In genomic region chr20:57388953-57389694, GRCh38 we compare ENCODE assay signal across 8 cellular contexts. TPM values are rescaled to one million over a fixed set of nuclear protein-coding genes. Genes with fewer than 3 reads are reported as not detected.
DNase-seq lines count a peak whose midpoint lies in the region; ATAC-seq, FAIRE-seq and TF ChIP-seq lines count a peak whose summit lies in the region.

No MANE protein-coding gene starts in this region.

- H2AFZ ChIP-seq in MM.1S (ENCODE audit: low read length): peak overlapping the region; percentile 37

- H3K4me1 ChIP-seq in MM.1S (ENCODE audit: low read length): peaks cover 35% of the 10 kb centered on the region

- peak; percentile 18 for ATAC-seq in effector memory CD8-positive, alpha-beta T cell (replicated peaks)
- ATAC-seq in stimulated activated naive B cell treated with anti-CD40 and anti-IgM and Interleukin-4, amounts not matched to agents 10 μg/mL and 1 μg/mL and 100 μg/mL, for 72 hours (replicated peaks): peak; percentile 43 to 52
- no peak for ATAC-seq in HG02840 (IDR thresholded peaks at IDR 0.05; ENCODE audit: low FRiP score, unreplicated experiment)

- H3K9me2 ChIP-seq in MM.1S (replicated peaks; ENCODE audit: insufficient read depth, low read length): no peaks in the 10 kb centered on the region

- FAIRE-seq in GM18507 (lab: Jason Lieb, UNC): peak; percentile 51

- peaks cover 19% of the 10 kb centered on the region for H3K36me3 Mint-ChIP-seq in activated CD4-positive, alpha-beta T cell treated with anti-CD3 and anti-CD28 coated beads, Interleukin-2, amount 10 ng/mL, durations not matched to agents 7 days and 5 days (ENCODE audit: low read depth)
- peaks cover 79% of the 10 kb centered on the region for H3K36me3 Mint-ChIP-seq in effector memory CD8-positive, alpha-beta T cell (ENCODE audit: insufficient read depth)
- peaks cover 26 to 38% of the 10 kb centered on the region in 2 donors for H3K36me3 Mint-ChIP-seq in stimulated activated naive B cell treated with anti-CD40 and anti-IgM and Interleukin-4, amounts not matched to agents 10 μg/mL and 1 μg/mL and 100 μg/mL, for 72 hours

- H3K27ac ChIP-seq in MM.1S (ENCODE audit: low read length): peak overlapping the region; percentile 60; the same call in 1 of the 2 replicates

- DNase-seq in 8988T (peak; percentile 93), GM18507 (ENCODE audit: extremely low spot score, insufficient read length, low read depth) (no peak), MM.1S (peak; percentile 81), lung microvascular endothelial cell (ENCODE audit: low read depth in 2 of 2) (peak; percentile 53 to 78)
- DNase-seq in activated CD4-positive, alpha-beta T cell treated with anti-CD3 and anti-CD28 coated beads, Interleukin-2, amount 10 ng/mL, durations not matched to agents 7 days and 5 days: peak; percentile 49
- DNase-seq in effector memory CD8-positive, alpha-beta T cell: peak; percentile 49 to 59 (median 59)
- peak; percentile 59 for DNase-seq in stimulated activated naive B cell treated with anti-CD40 and anti-IgM and Interleukin-4, amounts not matched to agents 10 μg/mL and 1 μg/mL and 100 μg/mL, for 72 hours

- H3K4me2 ChIP-seq in MM.1S (ENCODE audit: low read depth, low read length): peak overlapping the region; percentile 99

- H3K4me3 Mint-ChIP-seq in activated CD4-positive, alpha-beta T cell treated with anti-CD3 and anti-CD28 coated beads, Interleukin-2, amount 10 ng/mL, durations not matched to agents 7 days and 5 days: peak overlapping the region; percentile 77
- H3K4me3 Mint-ChIP-seq in effector memory CD8-positive, alpha-beta T cell: peak overlapping the region; percentile 92
- H3K4me3 Mint-ChIP-seq in stimulated activated naive B cell treated with anti-CD40 and anti-IgM and Interleukin-4, amounts not matched to agents 10 μg/mL and 1 μg/mL and 100 μg/mL, for 72 hours: peak overlapping the region; percentile 88 to 91

- CTCF ChIA-PET in activated CD4-positive, alpha-beta T cell treated with anti-CD3 and anti-CD28 coated beads, Interleukin-2, amount 10 ng/mL, durations not matched to agents 7 days and 5 days (lab: Charles Lee): interaction anchor here (1.0 to 5.3 kb wide), 6 partner anchors 9 to 31 kb away, joined by 3 to 18 read pairs (median 4); no protein-coding TSS in a partner anchor

- H3K27me3 Mint-ChIP-seq in activated CD4-positive, alpha-beta T cell treated with anti-CD3 and anti-CD28 coated beads, Interleukin-2, amount 10 ng/mL, durations not matched to agents 7 days and 5 days: no peaks in the 10 kb centered on the region
- no peaks in the 10 kb centered on the region for H3K27me3 Mint-ChIP-seq in effector memory CD8-positive, alpha-beta T cell
- no peaks in the 10 kb centered on the region for H3K27me3 Mint-ChIP-seq in stimulated activated naive B cell treated with anti-CD40 and anti-IgM and Interleukin-4, amounts not matched to agents 10 μg/mL and 1 μg/mL and 100 μg/mL, for 72 hours

- H3K4me3 ChIP-seq in MM.1S (ENCODE audit: low read length): peak overlapping the region; percentile 62

- H3K9me3 Mint-ChIP-seq in activated CD4-positive, alpha-beta T cell treated with anti-CD3 and anti-CD28 coated beads, Interleukin-2, amount 10 ng/mL, durations not matched to agents 7 days and 5 days: no peaks in the 10 kb centered on the region
- no peaks in the 10 kb centered on the region for H3K9me3 Mint-ChIP-seq in effector memory CD8-positive, alpha-beta T cell
- no peaks in the 10 kb centered on the region for H3K9me3 Mint-ChIP-seq in stimulated activated naive B cell treated with anti-CD40 and anti-IgM and Interleukin-4, amounts not matched to agents 10 μg/mL and 1 μg/mL and 100 μg/mL, for 72 hours

- peaks cover 2% of the 10 kb centered on the region; the same call in 1 of the 2 replicates for H4K20me1 ChIP-seq in MM.1S (ENCODE audit: insufficient read depth, low read length)

- no peaks in the 10 kb centered on the region for H3K9me3 ChIP-seq in MM.1S (replicated peaks; ENCODE audit: insufficient read depth, low read length)

- peaks cover 1% of the 10 kb centered on the region; the same call in 1 of the 2 replicates for H3K36me3 ChIP-seq in MM.1S (replicated peaks; ENCODE audit: insufficient read depth, low read length)

- peak overlapping the region; percentile 93 for H3K27ac Mint-ChIP-seq in activated CD4-positive, alpha-beta T cell treated with anti-CD3 and anti-CD28 coated beads, Interleukin-2, amount 10 ng/mL, durations not matched to agents 7 days and 5 days
- H3K27ac Mint-ChIP-seq in effector memory CD8-positive, alpha-beta T cell: peak overlapping the region; percentile 88 to 89
- peak overlapping the region; percentile 99 for H3K27ac Mint-ChIP-seq in stimulated activated naive B cell treated with anti-CD40 and anti-IgM and Interleukin-4, amounts not matched to agents 10 μg/mL and 1 μg/mL and 100 μg/mL, for 72 hours

- peak; percentile 34 for TF ChIP-seq CTCF in MM.1S (IDR thresholded peaks at IDR 0.05; ENCODE audit: low read length)

- H3K27me3 ChIP-seq in MM.1S (replicated peaks; ENCODE audit: insufficient read depth, low read length): no peaks in the 10 kb centered on the region

- H3K79me2 ChIP-seq in MM.1S (ENCODE audit: low read length): peaks cover 58% of the 10 kb centered on the region

- peaks cover 42% of the 10 kb centered on the region for H3F3A ChIP-seq in MM.1S (ENCODE audit: insufficient read depth, low read length)

- peak overlapping the region; percentile 73 for H3K9ac ChIP-seq in MM.1S (ENCODE audit: low read length)

- H3K4me1 Mint-ChIP-seq in activated CD4-positive, alpha-beta T cell treated with anti-CD3 and anti-CD28 coated beads, Interleukin-2, amount 10 ng/mL, durations not matched to agents 7 days and 5 days: peaks cover 36% of the 10 kb centered on the region
- peaks cover 33 to 36% of the 10 kb centered on the region in 2 donors for H3K4me1 Mint-ChIP-seq in effector memory CD8-positive, alpha-beta T cell (ENCODE audit: low read depth in 2 of 2)
- peaks cover 25 to 45% of the 10 kb centered on the region in 2 donors for H3K4me1 Mint-ChIP-seq in stimulated activated naive B cell treated with anti-CD40 and anti-IgM and Interleukin-4, amounts not matched to agents 10 μg/mL and 1 μg/mL and 100 μg/mL, for 72 hours

- POLR2A ChIA-PET in activated CD4-positive, alpha-beta T cell treated with anti-CD3 and anti-CD28 coated beads, Interleukin-2, amount 10 ng/mL, durations not matched to agents 7 days and 5 days (lab: Charles Lee): interaction anchor here (0.6 to 1.6 kb wide), 2 partner anchors 44 to 55 kb away, joined by 3 to 6 read pairs; no protein-coding TSS in a partner anchor

RNA-seq across cellular contexts. Expression of gene RBM38, which starts 2.1 kb away (rescaled TPM):
- total RNA-seq in activated CD4-positive, alpha-beta T cell treated with anti-CD3 and anti-CD28 coated beads, Interleukin-2, amount 10 ng/mL, durations not matched to agents 7 days and 5 days: 10 to 100 TPM; 97.3 to 98.8 TPM
- 10.2 and 11.7 TPM in 2 replicates for total RNA-seq in lung microvascular endothelial cell

RNA-seq across cellular contexts. Expression of gene RAE1, which starts 38.1 kb away (rescaled TPM):
- 10 to 100 TPM; 37.5 to 37.9 TPM for total RNA-seq in activated CD4-positive, alpha-beta T cell treated with anti-CD3 and anti-CD28 coated beads, Interleukin-2, amount 10 ng/mL, durations not matched to agents 7 days and 5 days
- total RNA-seq in lung microvascular endothelial cell: 15.0 and 16.7 TPM in 2 replicates

RNA-seq across cellular contexts. Expression of gene SPO11, which starts 59.5 kb away (rescaled TPM):
- total RNA-seq in activated CD4-positive, alpha-beta T cell treated with anti-CD3 and anti-CD28 coated beads, Interleukin-2, amount 10 ng/mL, durations not matched to agents 7 days and 5 days: not detected
- total RNA-seq in lung microvascular endothelial cell: not detected in 2 replicates
